Comparison of ENCODE assay signal across 26 cellular contexts in genomic region chr14:71426001-71426400, GRCh38.
"Had no signal": no experiment of that assay in that cellular context is flagged by ENCODE, and none has a peak within 500 bp of the region (broad histone marks: within the 10 kb centered on the region; RNA-seq: fewer than 3 reads in every experiment).

No MANE protein-coding gene starts in this region.

- H3K9me3 ChIP-seq: colonic mucosa had no signal

- DNase-seq: activated CD4-positive, alpha-beta memory T cell treated with anti-CD3 and anti-CD28 coated beads for 36 hours; activated CD4-positive, alpha-beta T cell treated with anti-CD3 and anti-CD28 coated beads for 36 hours; activated CD4-positive, alpha-beta T cell treated with anti-CD3 and anti-CD28 coated beads, Interleukin-2, amount 10 ng/mL, durations not matched to agents 24 days and 14 days; activated CD4-positive, CD25-positive, alpha-beta regulatory T cell; activated CD4-positive, CD25-positive, alpha-beta regulatory T cell treated with anti-CD3 and anti-CD28 coated beads, Interleukin-2, amount 50 U/mL, for 72 hours; activated CD8-positive, alpha-beta memory T cell treated with anti-CD3 and anti-CD28 coated beads, Interleukin-2, amount 10 ng/mL, durations not matched to agents 7 days and 5 days; activated CD8-positive, alpha-beta memory T cell treated with anti-CD3 and anti-CD28 coated beads, Interleukin-2, amount 50 U/mL, for 4 hours; activated CD8-positive, alpha-beta T cell treated with anti-CD3 and anti-CD28 coated beads, Interleukin-2, amount 10 ng/mL, durations not matched to agents 7 days and 5 days; activated effector memory CD4-positive, alpha-beta T cell treated with anti-CD3 and anti-CD28 coated beads, Interleukin-2, amount 50 U/mL, for 16 hours; activated naive CD4-positive, alpha-beta T cell; activated naive CD4-positive, alpha-beta T cell treated with anti-CD3 and anti-CD28 coated beads, Interleukin-2, amount 10 ng/mL, durations not matched to agents 7 days and 5 days; activated naive CD8-positive, alpha-beta T cell treated with anti-CD3 and anti-CD28 coated beads, Interleukin-2, amount 10 ng/mL, durations not matched to agents 7 days and 5 days; activated T-cell treated with anti-CD3 and anti-CD28 coated beads, Interleukin-2, amount 50 U/mL, for 1 hour; activated T-cell treated with anti-CD3 and anti-CD28 coated beads, Interleukin-2, amount 50 U/mL, for 48 hours; central memory CD4-positive, alpha-beta T cell; cerebellar nuclear complex; colonic mucosa; effector CD8-positive, alpha-beta T cell; foreskin fibroblast; gastrocnemius medialis; heart right ventricle; T-helper 1 cell; T-helper 17 cell had no signal

- H3K4me3 ChIP-seq: ascending aorta, breast epithelium, cardiac muscle cell, colonic mucosa, gastrocnemius medialis, heart right ventricle had no signal

- H3K36me3 ChIP-seq: ascending aorta, breast epithelium, cardiac muscle cell, colonic mucosa, gastrocnemius medialis had no signal

- H3K27ac ChIP-seq: ascending aorta, breast epithelium, cardiac muscle cell, colonic mucosa, gastrocnemius medialis had no signal

- H3K4me1 ChIP-seq: ascending aorta, breast epithelium, colonic mucosa, gastrocnemius medialis had no signal

- H3K27me3 ChIP-seq: ascending aorta, breast epithelium, cardiac muscle cell, colonic mucosa, gastrocnemius medialis, heart right ventricle had no signal
